1 cellular context compared by ENCODE assay signal in genomic region chr15:79898369-79898768, GRCh38.
TF ChIP-seq lines count a peak whose summit lies in the region.

No MANE protein-coding gene starts in this region.

TF ChIP-seq in GM23338, 12 proteins besides CTCF, POLR2A, EP300 and RAD21 (continued from another document):
- TF ChIP-seq REST (IDR thresholded peaks at IDR 0.05; ENCODE audit: unreplicated experiment) (no peak), EZH2phosphoT487 (IDR thresholded peaks at IDR 0.05; ENCODE audit: unreplicated experiment) (no peak), NANOG (IDR thresholded peaks at IDR 0.05; ENCODE audit: borderline replicate concordance) (no peak), ZNF331 (CRISPR knock-in tag; IDR thresholded peaks at IDR 0.05; ENCODE audit: low read depth) (no peak), ZNF462 (CRISPR knock-in tag; IDR thresholded peaks at IDR 0.05) (no peak), ETS1 (IDR thresholded peaks at IDR 0.05) (no peak), ZNF114 (CRISPR knock-in tag; IDR thresholded peaks at IDR 0.05) (no peak), CREB1 (CRISPR knock-in tag; IDR thresholded peaks at IDR 0.05; ENCODE audit: low read depth) (no peak), POLR2AphosphoS5 (IDR thresholded peaks at IDR 0.05; ENCODE audit: low read depth) (no peak), JUNB (IDR thresholded peaks at IDR 0.05; ENCODE audit: unreplicated experiment) (no peak)
TF ChIP-seq in GM23338: peak in this region for 0.
